Comparison of ENCODE assay signal across 9 cellular contexts in genomic region chr17:44354582-44355309, GRCh38. TPM values are rescaled to one million over a fixed set of nuclear protein-coding genes. Genes with fewer than 3 reads are reported as not detected.
DNase-seq lines count a peak whose midpoint lies in the region; ATAC-seq and TF ChIP-seq lines count a peak whose summit lies in the region.
"Had no signal": no experiment of that assay in that cellular context is flagged by ENCODE, and none has a peak within 500 bp of the region (broad histone marks: within the 10 kb centered on the region; RNA-seq: fewer than 3 reads in every experiment).

No MANE protein-coding gene starts in this region.

- peaks cover 33 to 35% of the 10 kb centered on the region in 2 donors for H3K36me3 Mint-ChIP-seq in CD14-positive monocyte
- H3K36me3 Mint-ChIP-seq in activated naive CD8-positive, alpha-beta T cell treated with anti-CD3 and anti-CD28 coated beads, Interleukin-2, amount 10 ng/mL, durations not matched to agents 7 days and 5 days = peaks cover 3% of the 10 kb centered on the region

- H3K36me3 ChIP-seq in mesenchymal stem cell (ENCODE audit: control insufficient read depth in 1 of 2, insufficient read depth in 2 of 2, low read depth in 1 of 2, low read length in 2 of 2) (peaks cover 34 to 76% of the 10 kb centered on the region in 2 experiments), upper lobe of right lung (peaks cover 31% of the 10 kb centered on the region)

- ATAC-seq in activated naive CD8-positive, alpha-beta T cell treated with anti-CD3 and anti-CD28 coated beads, Interleukin-2, amount 10 ng/mL, durations not matched to agents 7 days and 5 days (ENCODE audit: low read depth) = peak; percentile 37
- peak; percentile 10 for ATAC-seq in upper lobe of right lung
- ATAC-seq in GM18907 (IDR thresholded peaks at IDR 0.05; ENCODE audit: unreplicated experiment) = no peak
- ATAC-seq in GM21515 (IDR thresholded peaks at IDR 0.05; ENCODE audit: unreplicated experiment) = no peak
- no peak for ATAC-seq in GM19463 (IDR thresholded peaks at IDR 0.05; ENCODE audit: unreplicated experiment)

- H3K9me3 ChIP-seq in mesenchymal stem cell (ENCODE audit: control insufficient read depth, low read length) = no peaks in the 10 kb centered on the region
- H3K9me3 ChIP-seq in upper lobe of right lung = no peaks in the 10 kb centered on the region

- H3K4me3 ChIP-seq in mesenchymal stem cell (ENCODE audit: insufficient read depth in 1 of 2, low read depth in 1 of 2, low read length in 2 of 2) = no peak overlapping the region
- H3K4me3 ChIP-seq in upper lobe of right lung = no peak overlapping the region

- no peak overlapping the region for H3K27ac ChIP-seq in mesenchymal stem cell (ENCODE audit: low read length, poor library complexity, severe bottlenecking)
- H3K27ac ChIP-seq in upper lobe of right lung = no peak overlapping the region

- peaks cover 16% of the 10 kb centered on the region for H3K4me1 Mint-ChIP-seq in CD14-positive monocyte
- H3K4me1 Mint-ChIP-seq in activated naive CD8-positive, alpha-beta T cell treated with anti-CD3 and anti-CD28 coated beads, Interleukin-2, amount 10 ng/mL, durations not matched to agents 7 days and 5 days = peaks cover 1% of the 10 kb centered on the region

- H3K27me3 ChIP-seq in mesenchymal stem cell (ENCODE audit: control insufficient read depth in 1 of 2, insufficient read depth in 1 of 2, low read length in 2 of 2) = peaks cover 0 to 3% of the 10 kb centered on the region in 2 experiments
- no peaks in the 10 kb centered on the region for H3K27me3 ChIP-seq in upper lobe of right lung

- H3K9ac ChIP-seq in mesenchymal stem cell (ENCODE audit: low read length) = no peak overlapping the region

- no peak overlapping the region for H3K18ac ChIP-seq in mesenchymal stem cell (ENCODE audit: low read depth in 1 of 2, low read length in 2 of 2)

- H3K4me3 Mint-ChIP-seq in CD14-positive monocyte = peak overlapping the region; percentile 63 to 80
- peak overlapping the region; percentile 57 for H3K4me3 Mint-ChIP-seq in activated naive CD8-positive, alpha-beta T cell treated with anti-CD3 and anti-CD28 coated beads, Interleukin-2, amount 10 ng/mL, durations not matched to agents 7 days and 5 days
- H3K4me3 Mint-ChIP-seq: brain had no signal

- intact Hi-C loops in CD14-positive monocyte (cut with micrococcal nuclease) = loop anchor here in 1 of 2 donors (5.0 kb wide), 1 partner anchor 37 kb away; no protein-coding TSS in a partner anchor
- intact Hi-C loops in upper lobe of right lung (cut with DNase I) = no loop called here

- no peak overlapping the region for H2BK5ac ChIP-seq in mesenchymal stem cell (ENCODE audit: low read depth, low read length, poor library complexity, severe bottlenecking)

- H2BK15ac ChIP-seq in mesenchymal stem cell (ENCODE audit: low read depth, poor library complexity, severe bottlenecking) = no peak overlapping the region

- peak overlapping the region in 1 of 2 experiments; percentile 19 for H2BK12ac ChIP-seq in mesenchymal stem cell (ENCODE audit: low read length in 2 of 2)

- H3K27me3 Mint-ChIP-seq in CD14-positive monocyte (ENCODE audit: low read depth in 3 of 3) = peaks cover 8 to 32% (median 8%) of the 10 kb centered on the region in 3 donors
- H3K27me3 Mint-ChIP-seq in activated naive CD8-positive, alpha-beta T cell treated with anti-CD3 and anti-CD28 coated beads, Interleukin-2, amount 10 ng/mL, durations not matched to agents 7 days and 5 days = peaks cover 8% of the 10 kb centered on the region
- H3K27me3 Mint-ChIP-seq: brain had no signal

- H3K27ac Mint-ChIP-seq in CD14-positive monocyte = peak overlapping the region in 1 of 7 donors; percentile 30
- H3K27ac Mint-ChIP-seq in activated naive CD8-positive, alpha-beta T cell treated with anti-CD3 and anti-CD28 coated beads, Interleukin-2, amount 10 ng/mL, durations not matched to agents 7 days and 5 days = no peak overlapping the region

- TF ChIP-seq CTCF in CD14-positive monocyte (IDR thresholded peaks at IDR 0.05) (peak; percentile 35), upper lobe of right lung (IDR thresholded peaks at IDR 0.05) (peak; percentile 20)

- WGBS in mesenchymal stem cell = 35% methylated on average over 59 of the region's 67 CpGs

- no peak overlapping the region for H3K4me2 ChIP-seq in mesenchymal stem cell (ENCODE audit: low read length, poor library complexity, severe bottlenecking)

- H2BK120ac ChIP-seq in mesenchymal stem cell (ENCODE audit: low read depth, low read length) = no peak overlapping the region

- H3K4me1 ChIP-seq in mesenchymal stem cell (ENCODE audit: control insufficient read depth, insufficient read depth, low read depth, low read length) (peaks cover 9% of the 10 kb centered on the region), upper lobe of right lung (no peaks in the 10 kb centered on the region)

- DNase-seq in CD14-positive monocyte (ENCODE audit: low spot score) (no peak), RPMI8226 (peak; percentile 67), mesenchymal stem cell (no peak), upper lobe of right lung (peak; percentile 73)
- DNase-seq in activated naive CD8-positive, alpha-beta T cell treated with anti-CD3 and anti-CD28 coated beads, Interleukin-2, amount 10 ng/mL, durations not matched to agents 7 days and 5 days = peak; percentile 82

- peak overlapping the region; percentile 11 for H4K91ac ChIP-seq in mesenchymal stem cell (ENCODE audit: low read length)

- peaks cover 12% of the 10 kb centered on the region for H3K79me1 ChIP-seq in mesenchymal stem cell (replicated peaks; ENCODE audit: low read length, poor library complexity, severe bottlenecking)

- no peak overlapping the region for H4K8ac ChIP-seq in mesenchymal stem cell (ENCODE audit: low read length)

- H3K23ac ChIP-seq in mesenchymal stem cell (ENCODE audit: low read length in 2 of 2) = no peak overlapping the region

- no peak overlapping the region for H2AK5ac ChIP-seq in mesenchymal stem cell (ENCODE audit: low read length, severe bottlenecking)

- POLR2A ChIA-PET in activated naive CD8-positive, alpha-beta T cell treated with anti-CD3 and anti-CD28 coated beads, Interleukin-2, amount 10 ng/mL, durations not matched to agents 7 days and 5 days (lab: Charles Lee) = interaction anchor here (1.3 kb wide), 1 partner anchor 169 kb away, joined by 4 read pairs; no protein-coding TSS in a partner anchor

- no peak overlapping the region for H3K4ac ChIP-seq in mesenchymal stem cell (ENCODE audit: low read depth in 1 of 2, low read length in 2 of 2)

- H2AFZ ChIP-seq in mesenchymal stem cell (ENCODE audit: low read depth, low read length) = no peak overlapping the region

- peaks cover 0 to 4% (median 0%) of the 10 kb centered on the region in 7 donors for H3K9me3 Mint-ChIP-seq in CD14-positive monocyte
- no peaks in the 10 kb centered on the region for H3K9me3 Mint-ChIP-seq in activated naive CD8-positive, alpha-beta T cell treated with anti-CD3 and anti-CD28 coated beads, Interleukin-2, amount 10 ng/mL, durations not matched to agents 7 days and 5 days
- H3K9me3 Mint-ChIP-seq: brain had no signal

- H3K14ac ChIP-seq in mesenchymal stem cell (ENCODE audit: low read length in 2 of 2) = no peak overlapping the region

RNA-seq across cellular contexts. Expression of gene FAM171A2, which starts 8.9 kb away (rescaled TPM):
- polyA plus RNA-seq in CD14-positive monocyte = not detected
- under 1 TPM; 0.37 to 0.69 TPM for total RNA-seq in activated naive CD8-positive, alpha-beta T cell treated with anti-CD3 and anti-CD28 coated beads, Interleukin-2, amount 10 ng/mL, durations not matched to agents 7 days and 5 days
- 5.8 TPM for polyA plus RNA-seq in mesenchymal stem cell (2013, experiment 1 of 2)
- polyA plus RNA-seq in mesenchymal stem cell (2013, experiment 2 of 2) = 5.3 TPM
- total RNA-seq in upper lobe of right lung = 1.8 TPM

RNA-seq across cellular contexts. Expression of gene GRN, which starts 9.6 kb away (rescaled TPM):
- polyA plus RNA-seq in CD14-positive monocyte = 1,000 to 10,000 TPM; 1,303 to 1,960 TPM
- 10 to 100 TPM; 53.5 to 58.8 TPM for total RNA-seq in activated naive CD8-positive, alpha-beta T cell treated with anti-CD3 and anti-CD28 coated beads, Interleukin-2, amount 10 ng/mL, durations not matched to agents 7 days and 5 days
- polyA plus RNA-seq in mesenchymal stem cell (2013, experiment 1 of 2) = 475 TPM
- polyA plus RNA-seq in mesenchymal stem cell (2013, experiment 2 of 2) = 458 TPM
- 722 TPM for total RNA-seq in upper lobe of right lung

RNA-seq across cellular contexts. Expression of gene SLC25A39, which starts 30.1 kb away (rescaled TPM):
- polyA plus RNA-seq in CD14-positive monocyte = 10 to 100 TPM; 64.0 to 64.5 TPM
- 100 to 1,000 TPM; 104 to 117 TPM for total RNA-seq in activated naive CD8-positive, alpha-beta T cell treated with anti-CD3 and anti-CD28 coated beads, Interleukin-2, amount 10 ng/mL, durations not matched to agents 7 days and 5 days
- 67.0 TPM for polyA plus RNA-seq in mesenchymal stem cell (2013, experiment 1 of 2)
- polyA plus RNA-seq in mesenchymal stem cell (2013, experiment 2 of 2) = 68.4 TPM
- 76.8 TPM for total RNA-seq in upper lobe of right lung

RNA-seq across cellular contexts. Expression of gene ITGA2B, which starts 34.7 kb away (rescaled TPM):
- polyA plus RNA-seq in CD14-positive monocyte = 1 to 10 TPM; 1.1 to 1.2 TPM
- under 1 TPM; 0.34 to 0.83 TPM for total RNA-seq in activated naive CD8-positive, alpha-beta T cell treated with anti-CD3 and anti-CD28 coated beads, Interleukin-2, amount 10 ng/mL, durations not matched to agents 7 days and 5 days
- polyA plus RNA-seq in mesenchymal stem cell (2013, experiment 1 of 2) = 0.10 TPM
- 0.14 TPM for polyA plus RNA-seq in mesenchymal stem cell (2013, experiment 2 of 2)
- 4.6 TPM for total RNA-seq in upper lobe of right lung

RNA-seq across cellular contexts. Expression of gene RUNDC3A, which starts 46.3 kb away (rescaled TPM):
- under 1 TPM in 1 of 2 donors, not detected in 1; 0.22 TPM for polyA plus RNA-seq in CD14-positive monocyte
- total RNA-seq in activated naive CD8-positive, alpha-beta T cell treated with anti-CD3 and anti-CD28 coated beads, Interleukin-2, amount 10 ng/mL, durations not matched to agents 7 days and 5 days = under 1 TPM in 1 of 2 experiments, not detected in 1; 0.50 TPM
- polyA plus RNA-seq in mesenchymal stem cell (2013, experiment 1 of 2) = 0.12 TPM
- polyA plus RNA-seq in mesenchymal stem cell (2013, experiment 2 of 2) = 0.10 TPM
- total RNA-seq in upper lobe of right lung = 0.32 TPM

Comparison
In these comparisons a context has a peak if more than half of its experiments do, and no peak if none do; other contexts are left out.
1. DNase-seq: peak in RPMI8226 (single experiment), activated naive CD8-positive, alpha-beta T cell treated with anti-CD3 and anti-CD28 coated beads, Interleukin-2, amount 10 ng/mL, durations not matched to agents 7 days and 5 days (single experiment) and upper lobe of right lung (single experiment); none in CD14-positive monocyte (single experiment) and mesenchymal stem cell (single experiment).
2. ATAC-seq: peak in activated naive CD8-positive, alpha-beta T cell treated with anti-CD3 and anti-CD28 coated beads, Interleukin-2, amount 10 ng/mL, durations not matched to agents 7 days and 5 days (single experiment) and upper lobe of right lung (single experiment); none in GM18907 (single experiment), GM21515 (single experiment) and GM19463 (single experiment).
3. RNA of gene GRN, which starts 9.6 kb away (total RNA-seq): 722 TPM in upper lobe of right lung (single experiment); 53.5 to 58.8 TPM in activated naive CD8-positive, alpha-beta T cell treated with anti-CD3 and anti-CD28 coated beads, Interleukin-2, amount 10 ng/mL, durations not matched to agents 7 days and 5 days; every median in the first group is over 10 times any median in the second.